Comparison of ENCODE assay signal across 1 cellular context in the genomic region with DNA sequence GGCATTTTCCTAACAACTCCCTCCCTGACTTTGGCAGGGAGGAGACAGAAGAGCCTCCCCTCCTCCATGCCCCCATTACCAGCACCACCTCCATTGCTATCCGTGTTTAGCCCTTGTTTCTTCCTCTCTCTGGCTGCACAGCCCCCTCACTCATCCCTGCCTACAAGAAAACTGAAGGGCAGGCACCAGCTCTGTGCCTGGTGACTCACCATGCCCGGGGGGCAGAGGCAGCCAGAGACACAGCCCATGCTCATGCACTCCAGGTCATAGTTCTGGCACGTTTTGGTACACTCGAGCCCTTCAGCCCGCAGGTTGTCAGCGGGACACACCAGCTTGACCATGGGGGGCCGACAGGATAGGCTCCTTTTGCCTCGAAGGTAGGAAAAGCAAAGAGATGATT.
TF ChIP-seq lines count a peak whose summit lies in the region.

No MANE protein-coding gene starts in this region.

TF ChIP-seq in IMR-90, 13 proteins besides CTCF, POLR2A, EP300 and RAD21 (continued from another document):
- TF ChIP-seq FOS (IDR thresholded peaks at IDR 0.05; ENCODE audit: low read depth, low read length), result no peak
- no peak for TF ChIP-seq MXI1 (IDR thresholded peaks at IDR 0.05; ENCODE audit: borderline replicate concordance, low read depth, low read length)
- TF ChIP-seq, protein P1, sequence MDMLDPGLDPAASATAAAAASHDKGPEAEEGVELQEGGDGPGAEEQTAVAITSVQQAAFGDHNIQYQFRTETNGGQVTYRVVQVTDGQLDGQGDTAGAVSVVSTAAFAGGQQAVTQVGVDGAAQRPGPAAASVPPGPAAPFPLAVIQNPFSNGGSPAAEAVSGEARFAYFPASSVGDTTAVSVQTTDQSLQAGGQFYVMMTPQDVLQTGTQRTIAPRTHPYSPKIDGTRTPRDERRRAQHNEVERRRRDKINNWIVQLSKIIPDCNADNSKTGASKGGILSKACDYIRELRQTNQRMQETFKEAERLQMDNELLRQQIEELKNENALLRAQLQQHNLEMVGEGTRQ (IDR thresholded peaks at IDR 0.05; ENCODE audit: low read depth, low read length), result no peak
- TF ChIP-seq SMC3 (IDR thresholded peaks at IDR 0.05; ENCODE audit: low read depth, low read length), result no peak
